ENCODE assay signal across 20 cellular contexts in the genomic region with DNA sequence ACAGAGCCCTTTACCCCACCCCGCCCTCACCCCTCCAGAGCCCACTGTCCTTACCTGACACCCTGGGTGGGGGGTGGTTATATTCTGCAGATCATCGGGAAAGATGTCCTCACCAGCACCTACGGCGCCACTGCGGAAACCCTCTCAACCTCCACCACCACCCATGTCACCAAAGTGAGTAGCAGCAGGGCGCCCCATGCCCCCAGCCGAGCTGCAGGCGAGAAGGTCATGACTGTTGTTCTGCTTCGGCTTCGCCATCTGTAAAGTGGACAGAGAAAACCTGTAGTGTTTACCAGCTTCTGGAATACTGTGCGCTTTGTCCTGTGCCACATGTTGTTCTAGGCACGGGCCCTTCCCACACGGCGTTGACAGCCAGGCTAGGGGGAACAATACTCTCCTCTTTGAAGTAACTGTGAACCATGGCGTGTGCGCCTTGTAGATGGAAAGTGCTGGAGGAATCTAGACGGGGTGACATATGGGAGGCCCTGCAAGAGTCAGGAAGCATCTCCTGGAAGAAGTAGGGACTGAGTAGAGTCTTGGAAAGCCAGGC. TPM values are rescaled to one million over a fixed set of nuclear protein-coding genes. Genes with fewer than 3 reads are reported as not detected.
DNase-seq lines count a peak whose midpoint lies in the region; ATAC-seq, FAIRE-seq and TF ChIP-seq lines count a peak whose summit lies in the region.
"Had no signal": no experiment of that assay in that cellular context is flagged by ENCODE, and none has a peak within 500 bp of the region (broad histone marks: within the 10 kb centered on the region; RNA-seq: fewer than 3 reads in every experiment).

No MANE protein-coding gene starts in this region.

- peak overlapping the region; percentile 49 for H3K27ac ChIP-seq in caudate nucleus (ENCODE audit: low read depth, low read length)
- peak overlapping the region; percentile 83 for H3K27ac ChIP-seq in temporal lobe (ENCODE audit: low read depth, low read length)
- H3K27ac ChIP-seq: BLaER1 had no signal

- TF ChIP-seq CTCF in GM10266 (IDR thresholded peaks at IDR 0.05; ENCODE audit: control insufficient read depth, insufficient read depth, low read depth, missing control alignments): no peak

- peak in 22 of 61 donors; percentile 6 to 57 (median 22) for DNase-seq in caudate nucleus (lab: John Stamatoyannopoulos, UW)
- peak in 30 of 51 donors; percentile 2 to 59 (median 32) for DNase-seq in hypothalamus (lab: John Stamatoyannopoulos, UW)
- DNase-seq in nucleus accumbens (lab: John Stamatoyannopoulos, UW): peak in 34 of 56 donors; percentile 3 to 81 (median 26)
- DNase-seq in GM10266 (ENCODE audit: extremely low spot score): no peak
- DNase-seq in HTR-8/SVneo (ENCODE audit: insufficient read length, low spot score): no peak
- DNase-seq: CD4-positive, alpha-beta memory T cell; DND-41; Kasumi-1; NCI-H1417; NCI-H1694 treated with DMSO at 0.1 percent for 48 hours; NCI-H446; NCI-H526; OCI-M1; Right ventricle myocardium superior had no signal

- no peak for FAIRE-seq in HTR-8/SVneo (lab: Jason Lieb, UNC)
- FAIRE-seq: GM12892, H54, RCC 7860 had no signal

- no peak for ATAC-seq in GM19351 (IDR thresholded peaks at IDR 0.05; ENCODE audit: unreplicated experiment)

RNA-seq across cellular contexts. Expression of gene AAR2, which starts 16.5 kb away (rescaled TPM):
- 18.7 TPM for total RNA-seq in temporal lobe

Comparison
In these comparisons a context has a peak if more than half of its experiments do, and no peak if none do; other contexts are left out.
1. DNase-seq: peak in hypothalamus (30 of 51) and nucleus accumbens (34 of 56); none in GM10266 (single experiment) and HTR-8/SVneo (single experiment).